ENCODE assay signal across 10 cellular contexts in the genomic region with DNA sequence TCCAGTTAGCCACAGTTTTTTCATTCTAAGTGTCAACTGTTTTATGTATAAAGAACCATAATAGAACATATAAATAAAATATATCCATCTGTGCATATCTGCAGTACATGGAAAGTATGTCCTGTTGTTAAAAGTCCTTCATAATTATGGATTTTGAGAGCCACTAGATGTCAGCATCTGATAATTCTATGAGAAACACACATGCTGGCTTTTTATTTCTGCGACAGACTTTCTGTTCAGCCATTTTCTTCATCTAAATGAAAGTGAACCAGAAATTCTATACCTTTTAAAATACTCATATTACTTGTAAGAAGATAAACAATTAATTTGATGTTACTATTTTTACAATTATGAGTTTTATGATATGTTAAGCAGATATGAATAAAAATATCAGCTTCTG.
DNase-seq lines count a peak whose midpoint lies in the region; ATAC-seq and TF ChIP-seq lines count a peak whose summit lies in the region.
"Had no signal": no experiment of that assay in that cellular context is flagged by ENCODE, and none has a peak within 500 bp of the region (broad histone marks: within the 10 kb centered on the region; RNA-seq: fewer than 3 reads in every experiment).

No MANE protein-coding gene starts in this region.

- no peak overlapping the region for H3K23ac ChIP-seq in mesendoderm (ENCODE audit: low read length)

- no peak overlapping the region for H2BK15ac ChIP-seq in mesendoderm (replicated peaks; ENCODE audit: low read depth)

- CTCF ChIA-PET in activated CD4-positive, alpha-beta memory T cell treated with anti-CD3 and anti-CD28 coated beads for 36 hours (lab: Charles Lee): no interaction called here

- H2BK5ac ChIP-seq in mesendoderm (ENCODE audit: low read length): no peak overlapping the region

- no peaks in the 10 kb centered on the region for H3K27me3 ChIP-seq in mesendoderm (ENCODE audit: insufficient read depth, low read length, poor library complexity)
- H3K27me3 ChIP-seq: uterus had no signal

- H3K4me3 Mint-ChIP-seq in activated CD4-positive, alpha-beta memory T cell treated with anti-CD3 and anti-CD28 coated beads for 36 hours: no peak overlapping the region

- no peak overlapping the region for H3K56ac ChIP-seq in mesendoderm (ENCODE audit: low read length)

- H4K8ac ChIP-seq in mesendoderm (ENCODE audit: low read depth, low read length): no peak overlapping the region

- no peak overlapping the region for H3K4ac ChIP-seq in mesendoderm (ENCODE audit: low read depth, low read length)

- H3K4me1 Mint-ChIP-seq in activated CD4-positive, alpha-beta memory T cell treated with anti-CD3 and anti-CD28 coated beads for 36 hours (ENCODE audit: low read depth): no peaks in the 10 kb centered on the region

- H3K18ac ChIP-seq in mesendoderm (ENCODE audit: low read length): no peak overlapping the region

- H3K9me3 Mint-ChIP-seq in activated CD4-positive, alpha-beta memory T cell treated with anti-CD3 and anti-CD28 coated beads for 36 hours: peaks cover 2% of the 10 kb centered on the region

- in situ Hi-C loops in astrocyte of the cerebellum (cut with HindIII; ENCODE audit: low sequenced_read_pairs): no loop called here

- DNase-seq in EL: peak; percentile 30
- peak; percentile 63 for DNase-seq in NCI-H1105 treated with DMSO at 0.1 percent for 48 hours (lab: John Stamatoyannopoulos, UW)
- DNase-seq in astrocyte of the cerebellum (ENCODE audit: low read depth): peak; percentile 66
- DNase-seq in mesendoderm: peak; percentile 6
- DNase-seq in activated CD4-positive, alpha-beta memory T cell treated with anti-CD3 and anti-CD28 coated beads for 36 hours: no peak
- no peak for DNase-seq in NK-92 treated with Interleukin-12 subunit alpha and Interleukin-12 subunit beta, amount 100 ng/mL, for 24 hours (lab: John Stamatoyannopoulos, UW)
- DNase-seq: uterus had no signal

- H3K9ac ChIP-seq in mesendoderm (ENCODE audit: low read length): no peak overlapping the region
- H3K9ac ChIP-seq: parathyroid adenoma had no signal

- no peak overlapping the region for H2AK5ac ChIP-seq in mesendoderm (ENCODE audit: low read length)

- H3K27ac Mint-ChIP-seq in activated CD4-positive, alpha-beta memory T cell treated with anti-CD3 and anti-CD28 coated beads for 36 hours: no peak overlapping the region

- ATAC-seq in HG03039 (IDR thresholded peaks at IDR 0.05; ENCODE audit: unreplicated experiment) (no peak), GM21447 (IDR thresholded peaks at IDR 0.05; ENCODE audit: unreplicated experiment) (no peak)

- H3K79me1 ChIP-seq in mesendoderm (ENCODE audit: low read length): no peaks in the 10 kb centered on the region

- no CpG with 5 or more reads among the region's 1 CpG for WGBS in mesendoderm (ENCODE audit: extremely low coverage, insufficient coverage, low lambda C conversion rate)

- no peaks in the 10 kb centered on the region for H3K4me1 ChIP-seq in mesendoderm (ENCODE audit: control insufficient read depth, low read depth, low read length)
- H3K4me1 ChIP-seq: parathyroid adenoma, uterus had no signal

- no peak overlapping the region for H3K4me3 ChIP-seq in astrocyte of the cerebellum (ENCODE audit: low read depth, low read length)
- no peak overlapping the region for H3K4me3 ChIP-seq in mesendoderm (ENCODE audit: low read length)
- H3K4me3 ChIP-seq: uterus had no signal

- intact Hi-C loops in activated CD4-positive, alpha-beta memory T cell treated with anti-CD3 and anti-CD28 coated beads for 36 hours (cut with micrococcal nuclease): no loop called here

- H4K5ac ChIP-seq in mesendoderm (ENCODE audit: low read length): no peak overlapping the region

- no peaks in the 10 kb centered on the region for H3K36me3 ChIP-seq in mesendoderm (ENCODE audit: control insufficient read depth, insufficient read depth, low read length)
- H3K36me3 ChIP-seq: uterus had no signal

- POLR2A ChIA-PET in activated CD4-positive, alpha-beta memory T cell treated with anti-CD3 and anti-CD28 coated beads for 36 hours (lab: Charles Lee): no interaction called here

- no peak overlapping the region for H3K4me2 ChIP-seq in mesendoderm (ENCODE audit: low read length)

- TF ChIP-seq CTCF in astrocyte of the cerebellum (IDR thresholded peaks at IDR 0.05; ENCODE audit: low read depth, low read length, missing control alignments): peak; percentile 37

- no peaks in the 10 kb centered on the region for H3K27me3 Mint-ChIP-seq in activated CD4-positive, alpha-beta memory T cell treated with anti-CD3 and anti-CD28 coated beads for 36 hours

- no peak overlapping the region for H2BK120ac ChIP-seq in mesendoderm (ENCODE audit: low read depth, low read length)

- H3K27ac ChIP-seq in mesendoderm (ENCODE audit: low read depth, low read length): no peak overlapping the region
- H3K27ac ChIP-seq: parathyroid adenoma, uterus had no signal

- H3K36me3 Mint-ChIP-seq in activated CD4-positive, alpha-beta memory T cell treated with anti-CD3 and anti-CD28 coated beads for 36 hours: no peaks in the 10 kb centered on the region

- H3K79me2 ChIP-seq in mesendoderm (ENCODE audit: control insufficient read depth, insufficient read depth, low read length): no peaks in the 10 kb centered on the region
- H3K79me2 ChIP-seq: parathyroid adenoma had no signal

Comparison
In these comparisons a context has a peak if more than half of its experiments do, and no peak if none do; other contexts are left out.
1. DNase-seq: peak in EL (single experiment), NCI-H1105 treated with DMSO at 0.1 percent for 48 hours (single experiment), astrocyte of the cerebellum (single experiment) and mesendoderm (single experiment); none in activated CD4-positive, alpha-beta memory T cell treated with anti-CD3 and anti-CD28 coated beads for 36 hours (single experiment) and NK-92 treated with Interleukin-12 subunit alpha and Interleukin-12 subunit beta, amount 100 ng/mL, for 24 hours (single experiment).